In the genomic region with DNA sequence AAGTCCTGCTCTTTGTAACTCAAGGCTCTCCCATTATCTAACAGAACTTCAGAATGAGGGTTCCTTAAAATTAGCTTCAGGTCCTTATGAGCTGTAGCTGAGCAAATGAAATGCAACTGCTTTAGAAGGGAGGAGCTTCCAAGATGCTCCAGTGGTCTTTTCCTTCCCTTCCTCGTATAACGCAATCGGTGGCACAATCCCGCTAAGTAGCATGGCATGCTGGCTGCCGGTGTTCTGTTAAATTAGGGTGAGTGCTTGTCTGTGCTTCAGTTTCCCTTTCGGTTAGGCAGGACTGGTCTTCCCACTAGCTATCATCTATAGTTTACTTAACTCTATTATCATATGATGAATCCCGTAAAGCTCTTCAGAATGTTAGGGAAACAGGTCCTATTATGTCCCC, we compare ENCODE assay signal across 8 cellular contexts.
DNase-seq lines count a peak whose midpoint lies in the region; ATAC-seq lines count a peak whose summit lies in the region.

No MANE protein-coding gene starts in this region.

- H3K36me3 ChIP-seq in HUES48 (ENCODE audit: control insufficient read depth, insufficient read depth, low read length) (no peaks in the 10 kb centered on the region), iPS-20b (ENCODE audit: insufficient read depth, low read depth, low read length) (no peaks in the 10 kb centered on the region)

- H3K4me1 ChIP-seq in HUES48 (ENCODE audit: control insufficient read depth, insufficient read depth, low read length) (peaks cover 6% of the 10 kb centered on the region; the same call in 1 of the 2 replicates), iPS-20b (ENCODE audit: insufficient read depth, low read length) (peaks cover 6% of the 10 kb centered on the region; the same call in 1 of the 2 replicates)

- H3K9ac ChIP-seq in HUES48 (ENCODE audit: low read depth, low read length) (no peak overlapping the region), iPS-20b (ENCODE audit: low read depth, low read length) (peak overlapping the region; percentile 60; the same call in 1 of the 2 replicates)

- peak overlapping the region; percentile 82 for H3K4me3 ChIP-seq in HUES48 (ENCODE audit: low read depth, low read length)
- peak overlapping the region; percentile 86 for H3K4me3 ChIP-seq in iPS-20b (ENCODE audit: low read length)

- H3K27ac ChIP-seq in HUES48 (ENCODE audit: low read depth, low read length), result no peak overlapping the region
- no peak overlapping the region for H3K27ac ChIP-seq in iPS-20b (ENCODE audit: low read length)

- DNase-seq in NOMO-1 treated with DMSO at 0.1 percent for 48 hours (lab: John Stamatoyannopoulos, UW; ENCODE audit: unreplicated experiment) (peak; percentile 15), NOMO-1 treated with dmso at 0.1 percent for 144 hours (lab: John Stamatoyannopoulos, UW; ENCODE audit: unreplicated experiment) (no peak), foreskin melanocyte (no peak)
- DNase-seq in activated naive CD4-positive, alpha-beta T cell treated with anti-CD3 and anti-CD28 coated beads, Interleukin-2, amount 50 U/mL, for 16 hours, result peak; percentile 26
- peak; percentile 26 to 33 for DNase-seq in stimulated activated CD4-positive, alpha-beta T cell treated with anti-CD3 and anti-CD28 coated beads, Interleukin-2, amount 100 ng/mL, for 24 hours

- H3K27me3 ChIP-seq in HUES48 (ENCODE audit: control insufficient read depth, insufficient read depth, low read length) (peaks cover 21% of the 10 kb centered on the region), iPS-20b (ENCODE audit: insufficient read depth, low read length) (peaks cover 47% of the 10 kb centered on the region)

- H3K9me3 ChIP-seq in HUES48 (ENCODE audit: control insufficient read depth, insufficient read depth, low read length) (no peaks in the 10 kb centered on the region), iPS-20b (ENCODE audit: insufficient read depth, low read depth, low read length) (no peaks in the 10 kb centered on the region)

- ATAC-seq in HG03025 (IDR thresholded peaks at IDR 0.05; ENCODE audit: low FRiP score, unreplicated experiment), result no peak

Comparison
In these comparisons a context has a peak if more than half of its experiments do, and no peak if none do; other contexts are left out.
1. DNase-seq: peak in NOMO-1 treated with DMSO at 0.1 percent for 48 hours (single experiment), activated naive CD4-positive, alpha-beta T cell treated with anti-CD3 and anti-CD28 coated beads, Interleukin-2, amount 50 U/mL, for 16 hours (single experiment) and stimulated activated CD4-positive, alpha-beta T cell treated with anti-CD3 and anti-CD28 coated beads, Interleukin-2, amount 100 ng/mL, for 24 hours (2 of 2); none in NOMO-1 treated with dmso at 0.1 percent for 144 hours (single experiment) and foreskin melanocyte (single experiment).